7 cellular contexts compared by ENCODE assay signal in the genomic region with DNA sequence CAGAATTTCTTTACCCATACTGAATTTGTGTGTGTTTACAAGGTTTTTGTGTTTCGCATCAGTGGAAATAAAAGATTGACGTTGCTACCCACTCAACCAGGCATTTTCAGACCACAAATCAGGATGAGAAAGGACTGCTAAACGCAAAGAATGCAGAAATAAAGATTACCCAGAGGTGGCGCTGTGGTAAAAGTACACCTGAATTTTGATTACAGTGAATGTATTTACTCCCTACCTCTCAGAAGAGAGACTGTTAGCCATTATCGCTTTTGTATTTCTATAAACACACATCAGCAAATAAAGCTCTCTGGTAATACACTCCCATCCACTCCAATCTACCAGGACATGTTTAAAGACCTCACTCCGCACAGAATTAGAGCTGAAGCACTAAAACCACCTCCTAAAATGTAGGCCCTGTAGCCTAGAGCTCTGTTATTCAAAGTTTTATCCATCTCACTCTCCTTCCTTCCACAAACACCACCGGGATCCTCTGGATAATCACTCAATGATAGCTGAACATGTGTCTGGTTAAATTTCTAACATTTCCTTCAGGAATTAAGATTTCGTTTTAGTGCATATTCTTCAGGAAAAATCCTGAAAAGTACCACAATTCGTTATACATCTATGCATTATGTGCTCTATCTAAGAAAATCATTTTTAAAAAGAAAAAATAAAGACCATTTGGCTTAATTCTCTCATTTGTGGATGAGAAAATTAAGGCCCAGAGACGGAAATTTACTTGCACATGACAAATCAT. TPM values are rescaled to one million over a fixed set of nuclear protein-coding genes. Genes with fewer than 3 reads are reported as not detected.
DNase-seq lines count a peak whose midpoint lies in the region; ATAC-seq, FAIRE-seq and TF ChIP-seq lines count a peak whose summit lies in the region.

No MANE protein-coding gene starts in this region.

- intact Hi-C loops in ascending aorta (cut with DNase I), result loop anchor here (5.0 kb wide), 3 partner anchors 414 to 1356 kb away; partner anchors contain the start of genes HS2ST1, PKN2 and SELENOF
- intact Hi-C loops in kidney (cut with DNase I), result no loop called here

- FAIRE-seq in kidney (lab: Jason Lieb, UNC), result peak; percentile 69

- H3K4me3 ChIP-seq in DOHH2 (ENCODE audit: low read length) (no peak overlapping the region), NT2/D1 (ENCODE audit: insufficient read length, low read depth) (no peak overlapping the region), ascending aorta (no peak overlapping the region), kidney (ENCODE audit: low read length in 2 of 2) (no peak overlapping the region), suprapubic skin (no peak overlapping the region)

- H3K27ac Mint-ChIP-seq in stimulated activated memory B cell treated with anti-CD40 and anti-IgM and Interleukin-4, amounts not matched to agents 10 μg/mL and 1 μg/mL and 100 μg/mL, for 72 hours, result no peak overlapping the region

- H3K36me3 Mint-ChIP-seq in stimulated activated memory B cell treated with anti-CD40 and anti-IgM and Interleukin-4, amounts not matched to agents 10 μg/mL and 1 μg/mL and 100 μg/mL, for 72 hours, result no peaks in the 10 kb centered on the region

- H3K4me1 Mint-ChIP-seq in stimulated activated memory B cell treated with anti-CD40 and anti-IgM and Interleukin-4, amounts not matched to agents 10 μg/mL and 1 μg/mL and 100 μg/mL, for 72 hours, result peaks cover 20% of the 10 kb centered on the region

- no peaks in the 10 kb centered on the region for H3K27me3 Mint-ChIP-seq in stimulated activated memory B cell treated with anti-CD40 and anti-IgM and Interleukin-4, amounts not matched to agents 10 μg/mL and 1 μg/mL and 100 μg/mL, for 72 hours

- no peaks in the 10 kb centered on the region for H3K36me3 ChIP-seq in DOHH2 (ENCODE audit: control insufficient read depth, low read length)
- H3K36me3 ChIP-seq in NT2/D1 (ENCODE audit: insufficient read depth, insufficient read length, low read length), result no peaks in the 10 kb centered on the region
- H3K36me3 ChIP-seq in ascending aorta, result no peaks in the 10 kb centered on the region
- H3K36me3 ChIP-seq in kidney (ENCODE audit: control insufficient read depth in 1 of 2, insufficient read depth in 2 of 2, low read length in 2 of 2), result no peaks in the 10 kb centered on the region
- H3K36me3 ChIP-seq in suprapubic skin, result no peaks in the 10 kb centered on the region

- no peak overlapping the region for H3K4me3 Mint-ChIP-seq in stimulated activated memory B cell treated with anti-CD40 and anti-IgM and Interleukin-4, amounts not matched to agents 10 μg/mL and 1 μg/mL and 100 μg/mL, for 72 hours

- H3K9me3 Mint-ChIP-seq in stimulated activated memory B cell treated with anti-CD40 and anti-IgM and Interleukin-4, amounts not matched to agents 10 μg/mL and 1 μg/mL and 100 μg/mL, for 72 hours, result no peaks in the 10 kb centered on the region

- peaks cover 13% of the 10 kb centered on the region for H3F3A ChIP-seq in DOHH2 (ENCODE audit: control insufficient read depth, insufficient read depth)

- 44% methylated on average over 10 of the region's 10 CpGs for WGBS in suprapubic skin

- TF ChIP-seq CTCF in DOHH2 (IDR thresholded peaks at IDR 0.05; ENCODE audit: low read depth, low read length, poor library complexity, severe bottlenecking) (peak; percentile 84), ascending aorta (IDR thresholded peaks at IDR 0.05) (peak; percentile 60 to 82 (median 77)), kidney (IDR thresholded peaks at IDR 0.05; ENCODE audit: borderline replicate concordance, extremely low read depth, insufficient read depth) (peak; percentile 85), suprapubic skin (IDR thresholded peaks at IDR 0.05) (peak; percentile 36 to 67)

- peak; percentile 89 for DNase-seq in HT-29 (ENCODE audit: low spot score)
- peak; percentile 39 for DNase-seq in NT2/D1 (ENCODE audit: low read depth, low spot score)
- no peak for DNase-seq in ascending aorta (ENCODE audit: low spot score in 2 of 2)
- no peak for DNase-seq in kidney
- DNase-seq in suprapubic skin (ENCODE audit: low spot score in 2 of 2), result no peak

- peaks cover 19% of the 10 kb centered on the region for H3K79me2 ChIP-seq in DOHH2 (ENCODE audit: control insufficient read depth, low read length)

- H3K27me3 ChIP-seq in DOHH2 (ENCODE audit: control insufficient read depth, low read length) (0 out of 2 replicates have a peak, but pooled peaks cover 2% of the 10 kb centered on the region), NT2/D1 (ENCODE audit: insufficient read depth, insufficient read length) (no peaks in the 10 kb centered on the region), ascending aorta (no peaks in the 10 kb centered on the region), suprapubic skin (no peaks in the 10 kb centered on the region)

- H3K9me2 ChIP-seq in DOHH2 (replicated peaks; ENCODE audit: control insufficient read depth, low read length), result no peaks in the 10 kb centered on the region

- no peak for TF ChIP-seq EP300 in suprapubic skin (IDR thresholded peaks at IDR 0.05)

- ATAC-seq in stimulated activated memory B cell treated with anti-CD40 and anti-IgM and Interleukin-4, amounts not matched to agents 10 μg/mL and 1 μg/mL and 100 μg/mL, for 72 hours, result no peak

- H3K27ac ChIP-seq in DOHH2 (ENCODE audit: low read depth, low read length), result no peak overlapping the region
- peak overlapping the region in 1 of 2 donors; percentile 44 for H3K27ac ChIP-seq in ascending aorta
- H3K27ac ChIP-seq in kidney (ENCODE audit: low read depth in 2 of 2, low read length in 2 of 2), result no peak overlapping the region
- no peak overlapping the region for H3K27ac ChIP-seq in suprapubic skin

- H3K9ac ChIP-seq in NT2/D1 (ENCODE audit: insufficient read length, low read depth) (no peak overlapping the region), kidney (ENCODE audit: low read length in 2 of 2) (no peak overlapping the region)

- peak overlapping the region; percentile 29 for H3K4me2 ChIP-seq in DOHH2 (ENCODE audit: low read length)

- H3K4me1 ChIP-seq in DOHH2 (ENCODE audit: control insufficient read depth, low read length), result peaks cover 27% of the 10 kb centered on the region
- no peaks in the 10 kb centered on the region for H3K4me1 ChIP-seq in NT2/D1 (ENCODE audit: insufficient read depth, insufficient read length)
- peaks cover 0 to 7% of the 10 kb centered on the region in 2 donors for H3K4me1 ChIP-seq in ascending aorta
- peaks cover 0 to 3% of the 10 kb centered on the region in 2 donors for H3K4me1 ChIP-seq in kidney (ENCODE audit: control insufficient read depth in 1 of 2, insufficient read depth in 1 of 2, low read depth in 1 of 2, low read length in 2 of 2)
- peaks cover 21% of the 10 kb centered on the region for H3K4me1 ChIP-seq in suprapubic skin

- H3K9me3 ChIP-seq in DOHH2 (ENCODE audit: control insufficient read depth, insufficient read depth, low read length), result no peaks in the 10 kb centered on the region
- no peaks in the 10 kb centered on the region for H3K9me3 ChIP-seq in NT2/D1 (ENCODE audit: insufficient read depth, low read length)
- H3K9me3 ChIP-seq in ascending aorta, result no peaks in the 10 kb centered on the region
- H3K9me3 ChIP-seq in kidney (ENCODE audit: control insufficient read depth in 1 of 2, low read length in 2 of 2), result no peaks in the 10 kb centered on the region
- H3K9me3 ChIP-seq in suprapubic skin, result no peaks in the 10 kb centered on the region

- no peak for TF ChIP-seq POLR2A in suprapubic skin (IDR thresholded peaks at IDR 0.05)

- H4K20me1 ChIP-seq in DOHH2 (ENCODE audit: control insufficient read depth, insufficient read depth, low read depth, low read length), result peaks cover 5% of the 10 kb centered on the region; the same call in 1 of the 2 replicates

RNA-seq across cellular contexts. Expression of gene LMO4, which starts 2.5 kb away (rescaled TPM):
- 174 and 184 TPM in 2 replicates for total RNA-seq in HT-29 (2014; rRNA removed; shearing (Covaris generic))
- 9.9 TPM for total RNA-seq in ascending aorta
- total RNA-seq in kidney, result 56.2 TPM
- polyA plus RNA-seq in kidney (ENCODE audit: insufficient read depth, low read depth, low replicate concordance), result 39.1 TPM
- 10 to 100 TPM; 48.8 to 67.1 (median 52.2) TPM for total RNA-seq in suprapubic skin

Comparison
In these comparisons a context has a peak if more than half of its experiments do, and no peak if none do; other contexts are left out.
1. DNase-seq: peak in HT-29 (single experiment) and NT2/D1 (single experiment); none in ascending aorta (0 of 2), kidney (single experiment) and suprapubic skin (0 of 2).
2. Peak in every context shown above with its lines, with median percentiles within 50 percentile points of each other: CTCF ChIP-seq.